In genomic region chr14:19380137-19380536, GRCh38 we compare ENCODE assay signal across 23 cellular contexts. TPM values are rescaled to one million over a fixed set of nuclear protein-coding genes. Genes with fewer than 3 reads are reported as not detected.
"Had no signal": no experiment of that assay in that cellular context is flagged by ENCODE, and none has a peak within 500 bp of the region (broad histone marks: within the 10 kb centered on the region; RNA-seq: fewer than 3 reads in every experiment).

No MANE protein-coding gene starts in this region.

RNA-seq across cellular contexts. Expression of gene POTEG, which starts 54.0 kb away (rescaled TPM):
- total RNA-seq: activated B cell treated with CpG ODN at 0.5 μM for 24 hours; activated CD4-positive, alpha-beta memory T cell treated with anti-CD3 and anti-CD28 coated beads for 36 hours; activated CD4-positive, alpha-beta T cell treated with anti-CD3 and anti-CD28 coated beads, Interleukin-2, amount 10 ng/mL, durations not matched to agents 24 days and 14 days; activated CD8-positive, alpha-beta memory T cell treated with anti-CD3 and anti-CD28 coated beads for 36 hours; activated CD8-positive, alpha-beta T cell treated with anti-CD3 and anti-CD28 coated beads for 36 hours; activated naive CD4-positive, alpha-beta T cell treated with anti-CD3 and anti-CD28 coated beads for 36 hours; activated naive CD4-positive, alpha-beta T cell treated with anti-CD3 and anti-CD28 coated beads, Interleukin-2, amount 50 U/mL, for 72 hours; activated naive CD8-positive, alpha-beta T cell treated with anti-CD3 and anti-CD28 coated beads for 36 hours; activated T-cell treated with anti-CD3 and anti-CD28 coated beads, Interleukin-2, amount 50 U/mL, for 4 hours; activated T-cell treated with anti-CD3 and anti-CD28 coated beads, Interleukin-2, amount 50 U/mL, for 72 hours; activated T-helper 1 cell treated with anti-CD3 and anti-CD28 coated beads, Interleukin-12 subunit alpha, Interleukin-12 subunit beta, Interleukin-2, Interleukin-4 antibody, amounts not matched to agents 30 ng/mL and 10 ng/mL and 1 ng/mL, durations not matched to agents 14 hours and 24 hours and 36 hours; activated T-helper 17 cell treated with anti-CD3 and anti-CD28 coated beads, Interleukin-2, amount 50 U/mL, for 72 hours; adrenal gland; aorta; astrocyte; body of pancreas; breast epithelium; cardiac septum; cerebellum; T-cell; T-helper 1 cell treated with Interleukin-12 subunit alpha and Interleukin-12 subunit beta and Interleukin-4 antibody, amounts not matched to agents 30 ng/mL and 1 ng/mL, for 36 hours; T-helper 17 cell; T-helper 2 cell treated with Interferon-gamma antibody and Interleukin-4, amounts not matched to agents 100 ng/mL and 5 ng/mL, for 36 hours had no signal
- polyA plus RNA-seq: adrenal gland, aorta had no signal
